Comparison of ENCODE assay signal across 16 cellular contexts in the genomic region with DNA sequence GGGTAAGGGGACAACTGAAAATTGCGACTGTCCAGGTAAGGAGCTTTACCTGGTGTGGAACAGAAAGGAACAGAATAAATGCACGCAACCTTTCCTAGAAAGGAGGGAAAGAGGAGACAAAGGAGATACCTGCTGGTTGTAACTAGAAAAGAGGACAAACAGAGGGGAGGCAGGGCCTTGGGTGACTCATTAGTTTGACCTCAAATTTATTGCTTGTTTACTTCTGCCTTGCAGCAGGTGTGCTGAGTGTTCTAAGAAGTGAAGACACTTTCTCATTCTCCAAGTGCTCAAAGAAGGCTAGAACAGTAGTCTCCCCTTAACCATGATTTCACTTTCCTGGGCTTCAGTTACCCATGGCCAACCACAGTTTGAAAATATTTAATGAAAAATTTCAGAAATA.
DNase-seq lines count a peak whose midpoint lies in the region; ATAC-seq and TF ChIP-seq lines count a peak whose summit lies in the region.
"Had no signal": no experiment of that assay in that cellular context is flagged by ENCODE, and none has a peak within 500 bp of the region (broad histone marks: within the 10 kb centered on the region; RNA-seq: fewer than 3 reads in every experiment).

No MANE protein-coding gene starts in this region.

- no peak for TF ChIP-seq CTCF in LNCaP clone FGC (IDR thresholded peaks at IDR 0.05; ENCODE audit: control insufficient read depth, extremely low read depth, insufficient read depth)
- TF ChIP-seq CTCF in PC-9 (conservative IDR thresholded peaks at IDR 0.05), result no peak
- TF ChIP-seq CTCF in tibial artery (IDR thresholded peaks at IDR 0.05), result no peak

- no TSS peak for BruUV-seq in PC-9 (replicated peaks; lab: Mats Ljungman, UMichigan)

- ATAC-seq in HG03045 (IDR thresholded peaks at IDR 0.05; ENCODE audit: unreplicated experiment), result no peak

- H2AFZ ChIP-seq in PC-9, result no peak overlapping the region

- intact Hi-C loops in PC-9 (cut with micrococcal nuclease; ENCODE audit: unreplicated experiment), result no loop called here
- intact Hi-C loops in tibial artery (cut with DNase I; ENCODE audit: low total_unique reads), result no loop called here

- no peaks in the 10 kb centered on the region for H3K9me3 ChIP-seq in PC-9 (ENCODE audit: insufficient read depth, low read depth)
- no peaks in the 10 kb centered on the region for H3K9me3 ChIP-seq in tibial artery
- H3K9me3 ChIP-seq: BE2C, HAP-1 had no signal

- CTCF ChIA-PET in PC-9 (lab: Charles Lee), result no interaction called here

- no peaks in the 10 kb centered on the region for H3K79me2 ChIP-seq in PC-9 (ENCODE audit: low read depth)

- H3K27me3 ChIP-seq in PC-9 (ENCODE audit: insufficient read depth, low read depth) (no peaks in the 10 kb centered on the region), tibial artery (no peaks in the 10 kb centered on the region)
- H3K27me3 ChIP-seq: BE2C had no signal

- H3F3A ChIP-seq in PC-9 (ENCODE audit: insufficient read depth, low read depth), result no peaks in the 10 kb centered on the region

- H3K36me3 ChIP-seq in PC-9 (ENCODE audit: low read depth), result no peaks in the 10 kb centered on the region
- no peaks in the 10 kb centered on the region for H3K36me3 ChIP-seq in tibial artery
- H3K36me3 ChIP-seq: BE2C, HAP-1 had no signal

- POLR2A ChIA-PET in PC-9 (lab: Charles Lee; ENCODE audit: unreplicated experiment), result no interaction called here

- no peak overlapping the region for H3K27ac ChIP-seq in PC-9
- H3K27ac ChIP-seq in tibial artery, result no peak overlapping the region
- H3K27ac ChIP-seq: C4-2B, HL-60 had no signal

- no peaks in the 10 kb centered on the region for H4K20me1 ChIP-seq in PC-9 (ENCODE audit: insufficient read depth)

- no peaks in the 10 kb centered on the region for H3K9me2 ChIP-seq in PC-9 (ENCODE audit: insufficient read depth)

- no peak overlapping the region for H3K4me3 ChIP-seq in LNCaP clone FGC (ENCODE audit: low read depth, low read length)
- H3K4me3 ChIP-seq in PC-9, result no peak overlapping the region
- no peak overlapping the region for H3K4me3 ChIP-seq in tibial artery
- H3K4me3 ChIP-seq: HAP-1 had no signal

- DNase-seq in COLO668 (lab: John Stamatoyannopoulos, UW; ENCODE audit: unreplicated experiment) (peak; percentile 19), LNCaP clone FGC (ENCODE audit: low read depth) (peak; percentile 13), PC-9 (peak in 1 of 2 experiments; percentile 51), kidney tubule cell (ENCODE audit: low spot score) (peak; percentile 2), anterior cingulate cortex (lab: John Stamatoyannopoulos, UW) (no peak), tibial artery (no peak)
- DNase-seq in stimulated activated CD4-positive, alpha-beta T cell treated with anti-CD3 and anti-CD28 coated beads, Interleukin-1b, Interleukin-23, amount 100 ng/mL, for 48 hours, result no peak
- DNase-seq: BE2C; CD4-positive, alpha-beta memory T cell; COR-L47; DMS153; GF-D8 had no signal

- peak overlapping the region; percentile 19; the same call in 1 of the 2 replicates for H3K4me2 ChIP-seq in PC-9

- H3K4me1 ChIP-seq in PC-9 (replicated peaks; ENCODE audit: insufficient read depth) (peaks cover 8% of the 10 kb centered on the region), tibial artery (no peaks in the 10 kb centered on the region)
- H3K4me1 ChIP-seq: BE2C, HAP-1 had no signal

Comparison
In these comparisons a context has a peak if more than half of its experiments do, and no peak if none do; other contexts are left out.
1. DNase-seq: peak in COLO668 (single experiment), LNCaP clone FGC (single experiment) and kidney tubule cell (single experiment); none in anterior cingulate cortex (0 of 58), tibial artery (0 of 2) and stimulated activated CD4-positive, alpha-beta T cell treated with anti-CD3 and anti-CD28 coated beads, Interleukin-1b, Interleukin-23, amount 100 ng/mL, for 48 hours (single experiment).